24 cellular contexts compared by ENCODE assay signal in genomic region chr4:88119951-88120350, GRCh38. TPM values are rescaled to one million over a fixed set of nuclear protein-coding genes. Genes with fewer than 3 reads are reported as not detected.
DNase-seq lines count a peak whose midpoint lies in the region; ATAC-seq, FAIRE-seq and TF ChIP-seq lines count a peak whose summit lies in the region.
"Had no signal": no experiment of that assay in that cellular context is flagged by ENCODE, and none has a peak within 500 bp of the region (broad histone marks: within the 10 kb centered on the region; RNA-seq: fewer than 3 reads in every experiment).

No MANE protein-coding gene starts in this region.

- H4K91ac ChIP-seq in H1 (replicated peaks; ENCODE audit: insufficient read length, low read length): no peak overlapping the region

- H4K20me1 ChIP-seq in HepG2 (ENCODE audit: insufficient read depth, low read length) (no peaks in the 10 kb centered on the region), H1 (replicated peaks in 1 of 2; ENCODE audit: control insufficient read depth in 1 of 2, insufficient read depth in 2 of 2, low read length in 2 of 2) (no peaks in the 10 kb centered on the region)

- FAIRE-seq in HepG2 (lab: Jason Lieb, UNC) (no peak), H1 (lab: Jason Lieb, UNC) (no peak)
- FAIRE-seq: GM12878, H54 had no signal

- no TSS peak for BruUV-seq in HepG2 (replicated peaks; lab: Mats Ljungman, UMichigan)

- POLR2A ChIA-PET in HepG2 (lab: Yijun Ruan, JAX): no interaction called here
- POLR2A ChIA-PET in H1 (lab: Charles Lee; ENCODE audit: partially characterized antibody): no interaction called here

- DNase-seq in HepG2 (ENCODE audit: low spot score): no peak
- DNase-seq in right lobe of liver: no peak
- no peak for DNase-seq in H1 (ENCODE audit: low read depth in 1 of 2, low spot score in 2 of 2)
- no peak for DNase-seq in GF-D8 (lab: John Stamatoyannopoulos, UW)
- DNase-seq: 8988T; C1 segment of cervical spinal cord; CD4-positive, CD25-positive, alpha-beta regulatory T cell; CD8-positive, alpha-beta memory T cell; COR-L47; DMS 273 treated with DMSO at 0.1 percent for 48 hours; DMS79; HCEC 1CT; HFFc6; IMR-90; Kasumi-1; KG1 had no signal

- H3K27me3 ChIP-seq in HepG2 (ENCODE audit: control insufficient read depth in 1 of 2, insufficient read depth in 2 of 2, low read length in 2 of 2): no peaks in the 10 kb centered on the region
- no peaks in the 10 kb centered on the region for H3K27me3 ChIP-seq in right lobe of liver
- no peaks in the 10 kb centered on the region for H3K27me3 ChIP-seq in H1 (replicated peaks in 1 of 4; ENCODE audit: control insufficient read depth in 3 of 4, extremely low read depth in 1 of 4, insufficient read depth in 3 of 4, low read length in 3 of 4)

- no peak overlapping the region for H2AK5ac ChIP-seq in H1 (ENCODE audit: low read depth, low read length)

- no peak overlapping the region for H4K8ac ChIP-seq in H1 (ENCODE audit: extremely low read depth, insufficient read depth, low read length)

- no peak overlapping the region for H4K5ac ChIP-seq in H1 (ENCODE audit: insufficient read length, low read depth, low read length)

- H3K9me3 ChIP-seq in HepG2 (ENCODE audit: low read length): peaks cover 26% of the 10 kb centered on the region
- peaks cover 0 to 11% (median 0%) of the 10 kb centered on the region in 4 donors for H3K9me3 ChIP-seq in right lobe of liver
- peaks cover 23 to 24% of the 10 kb centered on the region in 2 experiments for H3K9me3 ChIP-seq in H1 (ENCODE audit: insufficient read depth in 2 of 2, low read depth in 1 of 2, low read length in 1 of 2)

- no peak overlapping the region for H2BK5ac ChIP-seq in H1 (ENCODE audit: low read depth, low read length)

- H3K18ac ChIP-seq in H1 (ENCODE audit: extremely low read depth, low read length): no peak overlapping the region

- no peak overlapping the region for H2BK120ac ChIP-seq in H1 (replicated peaks; ENCODE audit: low read depth, low read length)

- no peak overlapping the region for H2BK20ac ChIP-seq in H1 (ENCODE audit: low read length)

- TF ChIP-seq CTCF in HepG2 (CRISPR knock-in tag; IDR thresholded peaks at IDR 0.05) (no peak), right lobe of liver (IDR thresholded peaks at IDR 0.05) (no peak), H1 (IDR thresholded peaks at IDR 0.05; ENCODE audit: control extremely low read depth in 1 of 3, insufficient read depth in 1 of 3, low read depth in 1 of 3, low read length in 3 of 3) (no peak)

- TF ChIP-seq POLR2A in HepG2 (IDR thresholded peaks at IDR 0.05; ENCODE audit: insufficient read depth in 1 of 2, low read depth in 2 of 2, low read length in 2 of 2) (no peak), right lobe of liver (IDR thresholded peaks at IDR 0.05) (no peak), H1 (IDR thresholded peaks at IDR 0.05; ENCODE audit: control extremely low read depth in 1 of 2, low read depth in 2 of 2, low read length in 2 of 2) (no peak)

- no peak overlapping the region for H3K27ac ChIP-seq in HepG2 (ENCODE audit: extremely low read length, insufficient read depth, low read length)
- no peak overlapping the region for H3K27ac ChIP-seq in right lobe of liver
- no peak overlapping the region for H3K27ac ChIP-seq in H1 (ENCODE audit: low read depth, low read length)
- H3K27ac ChIP-seq: HL-60 had no signal

- H3K79me1 ChIP-seq in H1 (ENCODE audit: low read depth, low read length): no peaks in the 10 kb centered on the region

- H3K4me1 ChIP-seq in HepG2 (ENCODE audit: insufficient read depth, low read length) (peaks cover 14% of the 10 kb centered on the region), right lobe of liver (no peaks in the 10 kb centered on the region), H1 (replicated peaks in 1 of 4; ENCODE audit: control insufficient read depth in 3 of 4, insufficient read depth in 4 of 4, low read length in 3 of 4) (peaks cover 0 to 5% (median 3%) of the 10 kb centered on the region in 4 experiments; a peak in 3 of 7 replicates)

- in situ Hi-C loops in HepG2 (cut with HindIII; ENCODE audit: extremely low pct_ligation_motif_present, low pct_unique_long_range_greater_than_20kb): no loop called here

- H3K9ac ChIP-seq in HepG2 (ENCODE audit: insufficient read depth, low read depth, low read length): no peak overlapping the region
- no peak overlapping the region for H3K9ac ChIP-seq in H1 (replicated peaks in 1 of 4; ENCODE audit: extremely low read depth in 1 of 4, low read depth in 3 of 4, low read length in 3 of 4)

- H3K56ac ChIP-seq in H1 (replicated peaks; ENCODE audit: insufficient read length, low read depth, low read length): no peak overlapping the region

- ATAC-seq in HepG2 (no peak), right lobe of liver (no peak), HG02798 (IDR thresholded peaks at IDR 0.05; ENCODE audit: poor library complexity, unreplicated experiment) (no peak), HG03095 (IDR thresholded peaks at IDR 0.05; ENCODE audit: unreplicated experiment) (no peak), HG03097 (IDR thresholded peaks at IDR 0.05; ENCODE audit: low FRiP score, unreplicated experiment) (no peak)
- ATAC-seq: GM12878 had no signal

- CTCF ChIA-PET in HepG2 (lab: Yijun Ruan, JAX; ENCODE audit: low intra/inter-chr PET ratio, low total read pairs): no interaction called here
- CTCF ChIA-PET in H1 (lab: Charles Lee; ENCODE audit: partially characterized antibody): no interaction called here

- H3K23ac ChIP-seq in H1 (ENCODE audit: insufficient read length): no peak overlapping the region

- H3K79me2 ChIP-seq in HepG2 (ENCODE audit: insufficient read depth, low read length) (no peaks in the 10 kb centered on the region), H1 (ENCODE audit: control insufficient read depth in 1 of 2, insufficient read depth in 2 of 2, low read length in 2 of 2) (no peaks in the 10 kb centered on the region)

- H2BK15ac ChIP-seq in H1 (ENCODE audit: low read length): no peak overlapping the region

- no peaks in the 10 kb centered on the region; the same call in 1 of the 2 replicates for H3K23me2 ChIP-seq in H1 (ENCODE audit: low read depth, low read length)

- intact Hi-C loops in HepG2 (cut with micrococcal nuclease; ENCODE audit: unreplicated experiment) (no loop called here), right lobe of liver (cut with DNase I) (no loop called here)

- no peak overlapping the region for H3K4me2 ChIP-seq in HepG2 (ENCODE audit: low read depth, low read length)
- H3K4me2 ChIP-seq in H1 (ENCODE audit: insufficient read depth in 1 of 2, low read depth in 2 of 2, low read length in 2 of 2): no peak overlapping the region

- 75% methylated on average over 2 of the region's 2 CpGs for WGBS in HepG2 (ENCODE audit: low lambda C conversion rate)
- 85% methylated on average over 2 of the region's 2 CpGs for WGBS in right lobe of liver (ENCODE audit: insufficient coverage, low coverage, low lambda C conversion rate, missing lambda C conversion rate)
- 76% methylated on average over 2 of the region's 2 CpGs; no CpG with 5 or more reads in 1 of the 2 experiments for WGBS in H1 (ENCODE audit: extremely low coverage in 1 of 2, insufficient coverage in 1 of 2, insufficient read length in 1 of 2, insufficient replicate concordance in 2 of 2, low coverage in 1 of 2, low lambda C conversion rate in 2 of 2, missing lambda C conversion rate in 1 of 2), 2 experiments

- TF ChIP-seq EP300 in HepG2 (IDR thresholded peaks at IDR 0.05; ENCODE audit: low read depth in 2 of 2, low read length in 2 of 2) (no peak), HepG2 (CRISPR knock-in tag; IDR thresholded peaks at IDR 0.05; ENCODE audit: borderline replicate concordance) (no peak), Ishikawa (IDR thresholded peaks at IDR 0.05; ENCODE audit: borderline replicate concordance) (no peak), H1 (IDR thresholded peaks at IDR 0.05; ENCODE audit: borderline replicate concordance in 1 of 2, low read depth in 2 of 2, low read length in 2 of 2) (no peak)

- H3K14ac ChIP-seq in H1 (ENCODE audit: insufficient read length): no peak overlapping the region

- no peak overlapping the region for H3K4me3 ChIP-seq in HepG2 (replicated peaks in 1 of 3; ENCODE audit: insufficient read depth in 1 of 3, low read depth in 2 of 3, low read length in 3 of 3)
- H3K4me3 ChIP-seq in right lobe of liver: no peak overlapping the region
- H3K4me3 ChIP-seq in H1 (ENCODE audit: extremely low read depth in 1 of 4, insufficient read depth in 2 of 4, low read depth in 3 of 4, low read length in 4 of 4): no peak overlapping the region
- H3K4me3 ChIP-seq: GM12878 had no signal

- H3K4ac ChIP-seq in H1 (replicated peaks; ENCODE audit: insufficient read length, low read depth, low read length): no peak overlapping the region

- TF ChIP-seq RAD21 in HepG2 (CRISPR knock-in tag; IDR thresholded peaks at IDR 0.05) (no peak), Ishikawa (IDR thresholded peaks at IDR 0.05; ENCODE audit: low read depth) (no peak), H1 (IDR thresholded peaks at IDR 0.05 in 1 of 2, conservative IDR thresholded peaks at IDR 0.05 in 1 of 2; ENCODE audit: low read depth in 2 of 2, low read length in 2 of 2) (no peak)

- H3K36me3 ChIP-seq in HepG2 (replicated peaks in 1 of 2; ENCODE audit: control insufficient read depth in 1 of 2, insufficient read depth in 2 of 2, low read length in 2 of 2) (no peaks in the 10 kb centered on the region; a peak in 2 of 5 replicates), right lobe of liver (no peaks in the 10 kb centered on the region), H1 (ENCODE audit: control insufficient read depth in 2 of 4, insufficient read depth in 4 of 4, low read length in 3 of 4) (peaks cover 0 to 17% (median 4%) of the 10 kb centered on the region in 4 experiments; a peak in 3 of 8 replicates)

- no peak overlapping the region for H2BK12ac ChIP-seq in H1 (ENCODE audit: low read depth, low read length)

- H2AFZ ChIP-seq in HepG2 (ENCODE audit: low read length) (no peak overlapping the region), H1 (ENCODE audit: low read length) (no peak overlapping the region)

RNA-seq across cellular contexts. Expression of gene ABCG2, which starts 38.5 kb away (rescaled TPM):
- 13.2 and 15.7 TPM in 2 replicates for total RNA-seq in HepG2 (2016; rRNA removed; fragmentation: Illumina TruSeq; extraction: Trizol)
- total RNA-seq in HepG2 (2016; cell fraction: cytosol; rRNA removed; fragmentation: Illumina TruSeq; extraction: Trizol; ENCODE audit: low read depth): 7.0 and 9.3 TPM in 2 replicates
- total RNA-seq in HepG2 (2016; cell fraction: insoluble cytoplasmic fraction; rRNA removed; fragmentation: Illumina TruSeq; extraction: Trizol): 11.3 and 14.3 TPM in 2 replicates
- total RNA-seq in HepG2 (2016; cell fraction: membrane; rRNA removed; fragmentation: Illumina TruSeq; extraction: Trizol): 8.6 and 9.3 TPM in 2 replicates
- total RNA-seq in HepG2 (2016; cell fraction: nucleus; rRNA removed; fragmentation: Illumina TruSeq; extraction: Trizol): 9.2 and 11.9 TPM in 2 replicates
- 7.4 and 10.0 TPM in 2 replicates for polyA plus RNA-seq in HepG2 (2011; rRNA removed)
- 6.8 TPM in 2 replicates for polyA plus RNA-seq in HepG2 (2011; cell fraction: cytosol; rRNA removed)
- 2.7 and 2.9 TPM in 2 replicates for polyA plus RNA-seq in HepG2 (2011; cell fraction: nucleus; rRNA removed)
- 8.1 and 8.6 TPM in 2 replicates for polyA plus RNA-seq in HepG2 (2012)
- 2.6 and 2.9 TPM in 2 replicates for polyA plus RNA-seq in HepG2 (2016; cell fraction: cytosol; fragmentation: Illumina TruSeq; extraction: Trizol; ENCODE audit: low read depth)
- 6.5 and 8.8 TPM in 2 replicates for polyA plus RNA-seq in HepG2 (2016; cell fraction: insoluble cytoplasmic fraction; fragmentation: Illumina TruSeq; extraction: Trizol; ENCODE audit: low read depth)
- 3.4 and 3.6 TPM in 2 replicates for polyA plus RNA-seq in HepG2 (2016; cell fraction: membrane; fragmentation: Illumina TruSeq; extraction: Trizol; ENCODE audit: low read depth)
- 7.0 and 10.3 TPM in 2 replicates for polyA plus RNA-seq in HepG2 (2016; cell fraction: nucleus; fragmentation: Illumina TruSeq; extraction: Trizol; ENCODE audit: insufficient read depth, low read depth)
- 6.0 and 8.6 TPM in 2 replicates for polyA minus RNA-seq in HepG2 (2011; rRNA and poly(A)+ RNA removed; ENCODE audit: low replicate concordance)
- 8.2 and 9.8 TPM in 2 replicates for polyA minus RNA-seq in HepG2 (2011; cell fraction: cytosol; rRNA and poly(A)+ RNA removed)
- polyA minus RNA-seq in HepG2 (2011; cell fraction: nucleus; rRNA and poly(A)+ RNA removed): 7.9 and 9.6 TPM in 2 replicates
- total RNA-seq in right lobe of liver: 10 to 100 TPM in 2 of 6 experiments, 1 to 10 TPM in 4; 6.4 to 11.4 (median 8.1) TPM
- 3.4 and 4.6 TPM in 2 replicates for total RNA-seq in H1 (2021; fragmentation: NEBNext Ultra II Directional; extraction: Animal tissue kit (Norgen Biotek cat#: 25700))
- 1.5 and 2.4 TPM in 2 replicates for polyA plus RNA-seq in H1 (2011; rRNA removed)
- polyA plus RNA-seq in H1 (2011; cell fraction: cytosol; rRNA removed): 2.6 TPM
- polyA plus RNA-seq in H1 (2011; cell fraction: nucleus; rRNA removed): 1.5 TPM
- 1.9 to 3.0 TPM (median 2.8 TPM) in 4 replicates for polyA plus RNA-seq in H1 (2012, experiment 1 of 2)
- 0.28 TPM for polyA plus RNA-seq in H1 (2012, experiment 2 of 2)
- 5.3 TPM for polyA plus RNA-seq in H1 (2013, experiment 1 of 2)
- polyA plus RNA-seq in H1 (2013, experiment 2 of 2): 5.4 TPM
- 4.3 and 5.2 TPM in 2 replicates for polyA minus RNA-seq in H1 (2011; rRNA and poly(A)+ RNA removed)
- 3.5 TPM for polyA minus RNA-seq in H1 (2011; cell fraction: cytosol; rRNA and poly(A)+ RNA removed)
- polyA minus RNA-seq in H1 (2011; cell fraction: nucleus; rRNA and poly(A)+ RNA removed): 2.8 TPM
- total RNA-seq: B cell had no signal

Comparison
In these comparisons a context has a peak if more than half of its experiments do, and no peak if none do; other contexts are left out.
1. Of the 41 proteins assayed by ChIP-seq in both HepG2 and H1: peak only in HepG2: none; only in H1: KDM1A; in both: none; in neither: 40.